In genomic region chr6:33335916-33336315, GRCh38 we compare ENCODE assay signal across 15 cellular contexts. TPM values are rescaled to one million over a fixed set of nuclear protein-coding genes. Genes with fewer than 3 reads are reported as not detected.
DNase-seq lines count a peak whose midpoint lies in the region; ATAC-seq and TF ChIP-seq lines count a peak whose summit lies in the region.
"Had no signal": no experiment of that assay in that cellular context is flagged by ENCODE, and none has a peak within 500 bp of the region (broad histone marks: within the 10 kb centered on the region; RNA-seq: fewer than 3 reads in every experiment).

No MANE protein-coding gene starts in this region.

- DNase-seq in GM12865 (ENCODE audit: low read depth), result peak; percentile 53
- DNase-seq in MV-4-11 (lab: John Stamatoyannopoulos, UW), result peak; percentile 39
- no peak for DNase-seq in activated B cell treated with CpG ODN at 0.5 μM for 24 hours
- no peak for DNase-seq in glutamatergic neuron
- DNase-seq in DMS 273 treated with DMSO at 0.1 percent for 48 hours (lab: John Stamatoyannopoulos, UW), result no peak
- DNase-seq: AML-193; Caco-2; CD4-positive, alpha-beta T cell; DMS153; DMS79; GDM1; H9 had no signal

- peak; percentile 21 for ATAC-seq in activated B cell treated with CpG ODN at 0.5 μM for 24 hours (ENCODE audit: low read depth)
- peak; percentile 56 for ATAC-seq in stimulated activated memory B cell treated with anti-CD40 and anti-IgM and Interleukin-4, amounts not matched to agents 10 μg/mL and 1 μg/mL and 100 μg/mL, for 72 hours
- no peak for ATAC-seq in GM21381 (IDR thresholded peaks at IDR 0.05; ENCODE audit: unreplicated experiment)
- ATAC-seq: A549 had no signal

- POLR2A ChIA-PET in activated B cell treated with CpG ODN at 0.5 μM for 24 hours (lab: Charles Lee), result interaction anchor here (0.6 to 2.1 kb wide), 7 partner anchors 9 to 1068 kb away, joined by 3 to 10 read pairs (median 4); partner anchors contain the start of genes HLA-DPB1 and ZBTB22

- H3K4me3 ChIP-seq in GM12865 (ENCODE audit: low read depth, low read length), result no peak overlapping the region
- H3K4me3 ChIP-seq: A549 had no signal

- intact Hi-C loops in activated B cell treated with CpG ODN at 0.5 μM for 24 hours (cut with micrococcal nuclease), result no loop called here

- H3K27me3 Mint-ChIP-seq in activated B cell treated with CpG ODN at 0.5 μM for 24 hours (no peaks in the 10 kb centered on the region), glutamatergic neuron (ENCODE audit: unreplicated experiment) (no peaks in the 10 kb centered on the region)
- no peaks in the 10 kb centered on the region for H3K27me3 Mint-ChIP-seq in stimulated activated memory B cell treated with anti-CD40 and anti-IgM and Interleukin-4, amounts not matched to agents 10 μg/mL and 1 μg/mL and 100 μg/mL, for 72 hours
- H3K27me3 Mint-ChIP-seq: CD4-positive, alpha-beta T cell had no signal

- H3K36me3 Mint-ChIP-seq in activated B cell treated with CpG ODN at 0.5 μM for 24 hours (ENCODE audit: low read depth), result no peaks in the 10 kb centered on the region
- no peaks in the 10 kb centered on the region for H3K36me3 Mint-ChIP-seq in stimulated activated memory B cell treated with anti-CD40 and anti-IgM and Interleukin-4, amounts not matched to agents 10 μg/mL and 1 μg/mL and 100 μg/mL, for 72 hours
- no peaks in the 10 kb centered on the region for H3K36me3 Mint-ChIP-seq in glutamatergic neuron (ENCODE audit: unreplicated experiment)

- H3K4me3 Mint-ChIP-seq in activated B cell treated with CpG ODN at 0.5 μM for 24 hours (no peak overlapping the region), glutamatergic neuron (ENCODE audit: unreplicated experiment) (no peak overlapping the region)
- no peak overlapping the region for H3K4me3 Mint-ChIP-seq in stimulated activated memory B cell treated with anti-CD40 and anti-IgM and Interleukin-4, amounts not matched to agents 10 μg/mL and 1 μg/mL and 100 μg/mL, for 72 hours
- H3K4me3 Mint-ChIP-seq: CD4-positive, alpha-beta T cell; H9 had no signal

- no peak for TF ChIP-seq CTCF in GM12865 (IDR thresholded peaks at IDR 0.05; ENCODE audit: insufficient read depth, low read depth, low read length, missing control alignments)
- TF ChIP-seq CTCF in activated B cell treated with CpG ODN at 0.5 μM for 24 hours (IDR thresholded peaks at IDR 0.05), result no peak
- no peak for TF ChIP-seq CTCF in glutamatergic neuron (IDR thresholded peaks at IDR 0.05; ENCODE audit: partially characterized antibody, unreplicated experiment)

- CTCF ChIA-PET in activated B cell treated with CpG ODN at 0.5 μM for 24 hours (lab: Charles Lee), result interaction anchor here (1.1 to 1.2 kb wide), 2 partner anchors 11 to 18 kb away, joined by 3 to 4 read pairs; partner anchors contain the start of gene ZBTB22

- H3K9me3 Mint-ChIP-seq in activated B cell treated with CpG ODN at 0.5 μM for 24 hours (no peaks in the 10 kb centered on the region), glutamatergic neuron (ENCODE audit: unreplicated experiment) (peaks cover 3% of the 10 kb centered on the region)
- no peaks in the 10 kb centered on the region for H3K9me3 Mint-ChIP-seq in stimulated activated memory B cell treated with anti-CD40 and anti-IgM and Interleukin-4, amounts not matched to agents 10 μg/mL and 1 μg/mL and 100 μg/mL, for 72 hours
- H3K9me3 Mint-ChIP-seq: CD4-positive, alpha-beta T cell; H9 had no signal

- H3K4me1 Mint-ChIP-seq in activated B cell treated with CpG ODN at 0.5 μM for 24 hours, result peaks cover 52% of the 10 kb centered on the region
- peaks cover 42% of the 10 kb centered on the region for H3K4me1 Mint-ChIP-seq in stimulated activated memory B cell treated with anti-CD40 and anti-IgM and Interleukin-4, amounts not matched to agents 10 μg/mL and 1 μg/mL and 100 μg/mL, for 72 hours
- no peaks in the 10 kb centered on the region for H3K4me1 Mint-ChIP-seq in glutamatergic neuron (ENCODE audit: low read depth, unreplicated experiment)
- H3K4me1 Mint-ChIP-seq: H9 had no signal

- H3K27ac Mint-ChIP-seq in activated B cell treated with CpG ODN at 0.5 μM for 24 hours, result no peak overlapping the region
- H3K27ac Mint-ChIP-seq in stimulated activated memory B cell treated with anti-CD40 and anti-IgM and Interleukin-4, amounts not matched to agents 10 μg/mL and 1 μg/mL and 100 μg/mL, for 72 hours, result peak overlapping the region; percentile 72
- H3K27ac Mint-ChIP-seq in glutamatergic neuron (ENCODE audit: unreplicated experiment), result no peak overlapping the region
- H3K27ac Mint-ChIP-seq: CD4-positive, alpha-beta T cell; H9 had no signal

RNA-seq across cellular contexts. Expression of gene DAXX, which starts 13.2 kb away (rescaled TPM):
- 82.5 and 85.4 TPM in 2 replicates for total RNA-seq in activated B cell treated with CpG ODN at 0.5 μM for 24 hours
- 37.1 TPM for total RNA-seq in glutamatergic neuron (ENCODE audit: unreplicated experiment)

RNA-seq across cellular contexts. Expression of gene ZBTB22, which starts 18.4 kb away (rescaled TPM):
- total RNA-seq in activated B cell treated with CpG ODN at 0.5 μM for 24 hours, result 31.6 and 31.8 TPM in 2 replicates
- 21.7 TPM for total RNA-seq in glutamatergic neuron (ENCODE audit: unreplicated experiment)

RNA-seq across cellular contexts. Expression of gene TAPBP, which starts 22.0 kb away (rescaled TPM):
- total RNA-seq in activated B cell treated with CpG ODN at 0.5 μM for 24 hours (319 and 350 TPM in 2 replicates), glutamatergic neuron (ENCODE audit: unreplicated experiment) (4.7 TPM)

RNA-seq across cellular contexts. Expression of gene RGL2, which starts 37.2 kb away (rescaled TPM):
- total RNA-seq in activated B cell treated with CpG ODN at 0.5 μM for 24 hours (54.7 and 66.5 TPM in 2 replicates), glutamatergic neuron (ENCODE audit: unreplicated experiment) (61.3 TPM)

RNA-seq across cellular contexts. Expression of gene PFDN6, which starts 46.5 kb away (rescaled TPM):
- total RNA-seq in activated B cell treated with CpG ODN at 0.5 μM for 24 hours (82.8 and 95.1 TPM in 2 replicates), glutamatergic neuron (ENCODE audit: unreplicated experiment) (69.7 TPM)

Comparison
In these comparisons a context has a peak if more than half of its experiments do, and no peak if none do; other contexts are left out.
1. DNase-seq: peak in GM12865 (single experiment) and MV-4-11 (single experiment); none in activated B cell treated with CpG ODN at 0.5 μM for 24 hours (single experiment), glutamatergic neuron (single experiment) and DMS 273 treated with DMSO at 0.1 percent for 48 hours (single experiment).
2. RNA of gene TAPBP, which starts 22.0 kb away (total RNA-seq): 319 to 350 TPM in activated B cell treated with CpG ODN at 0.5 μM for 24 hours; 4.7 TPM in glutamatergic neuron (single experiment); every median in the first group is over 10 times any median in the second.